1 cellular context compared by ENCODE assay signal in the genomic region with DNA sequence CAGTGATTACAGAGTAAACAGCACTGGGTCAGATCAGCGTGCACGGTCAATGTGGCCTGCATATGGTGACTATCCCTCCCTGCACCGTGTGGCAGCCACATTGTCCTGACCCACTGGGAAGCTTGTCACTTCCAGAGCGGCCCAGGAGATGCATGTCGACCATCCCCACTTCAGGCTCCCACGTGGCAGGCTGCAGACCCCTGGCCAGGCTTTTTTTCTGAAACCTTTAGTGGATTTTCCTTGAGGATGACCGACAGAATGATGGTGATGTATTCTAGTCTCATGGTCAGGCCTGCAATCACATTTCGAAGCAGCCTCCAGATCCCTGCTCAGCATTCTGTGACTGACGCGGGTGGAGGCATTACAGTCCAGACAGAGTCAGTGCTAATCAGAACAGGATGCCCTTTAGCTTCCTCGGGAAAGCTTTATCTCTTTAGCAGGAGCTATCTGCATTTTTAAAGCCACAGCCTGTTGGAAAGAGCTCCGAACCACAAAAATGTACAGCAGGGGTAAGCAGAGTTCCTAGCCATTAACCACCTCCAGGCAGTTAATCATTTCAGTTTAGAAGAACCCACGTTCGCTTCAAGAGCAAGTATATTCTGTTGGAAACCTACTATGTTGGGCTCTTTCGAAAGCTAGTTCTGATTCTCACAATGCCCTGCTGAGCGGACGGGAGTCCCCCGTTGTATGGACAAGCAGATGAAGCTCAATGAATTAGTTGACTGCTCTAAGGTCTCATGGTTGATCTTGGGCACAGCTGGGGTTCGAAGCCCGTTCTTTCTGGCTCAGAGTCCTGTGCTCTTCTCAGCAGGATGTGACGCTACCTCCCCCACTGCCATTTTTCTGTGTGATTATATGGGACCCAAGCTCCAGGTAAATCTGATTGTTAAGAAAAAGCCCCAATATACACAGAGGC.
TF ChIP-seq lines count a peak whose summit lies in the region.

No MANE protein-coding gene starts in this region.

TF ChIP-seq in K562, 482 proteins besides CTCF, POLR2A, EP300 and RAD21 (continued from another document and continues in another):
- TF ChIP-seq, protein P1, sequence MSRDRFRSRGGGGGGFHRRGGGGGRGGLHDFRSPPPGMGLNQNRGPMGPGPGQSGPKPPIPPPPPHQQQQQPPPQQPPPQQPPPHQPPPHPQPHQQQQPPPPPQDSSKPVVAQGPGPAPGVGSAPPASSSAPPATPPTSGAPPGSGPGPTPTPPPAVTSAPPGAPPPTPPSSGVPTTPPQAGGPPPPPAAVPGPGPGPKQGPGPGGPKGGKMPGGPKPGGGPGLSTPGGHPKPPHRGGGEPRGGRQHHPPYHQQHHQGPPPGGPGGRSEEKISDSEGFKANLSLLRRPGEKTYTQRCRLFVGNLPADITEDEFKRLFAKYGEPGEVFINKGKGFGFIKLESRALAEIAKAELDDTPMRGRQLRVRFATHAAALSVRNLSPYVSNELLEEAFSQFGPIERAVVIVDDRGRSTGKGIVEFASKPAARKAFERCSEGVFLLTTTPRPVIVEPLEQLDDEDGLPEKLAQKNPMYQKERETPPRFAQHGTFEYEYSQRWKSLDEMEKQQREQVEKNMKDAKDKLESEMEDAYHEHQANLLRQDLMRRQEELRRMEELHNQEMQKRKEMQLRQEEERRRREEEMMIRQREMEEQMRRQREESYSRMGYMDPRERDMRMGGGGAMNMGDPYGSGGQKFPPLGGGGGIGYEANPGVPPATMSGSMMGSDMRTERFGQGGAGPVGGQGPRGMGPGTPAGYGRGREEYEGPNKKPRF (IDR thresholded peaks at IDR 0.05; ENCODE audit: low read depth, low read length), result no peak
- TF ChIP-seq, protein P2, sequence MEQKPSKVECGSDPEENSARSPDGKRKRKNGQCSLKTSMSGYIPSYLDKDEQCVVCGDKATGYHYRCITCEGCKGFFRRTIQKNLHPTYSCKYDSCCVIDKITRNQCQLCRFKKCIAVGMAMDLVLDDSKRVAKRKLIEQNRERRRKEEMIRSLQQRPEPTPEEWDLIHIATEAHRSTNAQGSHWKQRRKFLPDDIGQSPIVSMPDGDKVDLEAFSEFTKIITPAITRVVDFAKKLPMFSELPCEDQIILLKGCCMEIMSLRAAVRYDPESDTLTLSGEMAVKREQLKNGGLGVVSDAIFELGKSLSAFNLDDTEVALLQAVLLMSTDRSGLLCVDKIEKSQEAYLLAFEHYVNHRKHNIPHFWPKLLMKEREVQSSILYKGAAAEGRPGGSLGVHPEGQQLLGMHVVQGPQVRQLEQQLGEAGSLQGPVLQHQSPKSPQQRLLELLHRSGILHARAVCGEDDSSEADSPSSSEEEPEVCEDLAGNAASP (IDR thresholded peaks at IDR 0.05), result no peak
- TF ChIP-seq SIRT6 (IDR thresholded peaks at IDR 0.05; ENCODE audit: low read depth, low read length) (no peak), ZNF212 (CRISPR knock-in tag; IDR thresholded peaks at IDR 0.05) (no peak), FOXJ3 (CRISPR knock-in tag; IDR thresholded peaks at IDR 0.05) (no peak), ZSCAN32 (CRISPR knock-in tag; IDR thresholded peaks at IDR 0.05) (no peak), ZNF263 (CRISPR knock-in tag; IDR thresholded peaks at IDR 0.05; ENCODE audit: borderline replicate concordance) (no peak), MYNN (IDR thresholded peaks at IDR 0.05) (no peak), MYNN (CRISPR knock-in tag; IDR thresholded peaks at IDR 0.05) (no peak), GTF2E2 (tag; IDR thresholded peaks at IDR 0.05) (no peak), HSF4 (CRISPR knock-in tag; IDR thresholded peaks at IDR 0.05; ENCODE audit: borderline replicate concordance) (no peak), ZNF764 (CRISPR knock-in tag; IDR thresholded peaks at IDR 0.05; ENCODE audit: low read depth) (no peak), CXXC5 (CRISPR knock-in tag; IDR thresholded peaks at IDR 0.05) (peak; percentile 65; the same call in 1 of the 2 replicates), MYBL2 (IDR thresholded peaks at IDR 0.05; ENCODE audit: low read depth) (no peak), MYBL2 (CRISPR knock-in tag; IDR thresholded peaks at IDR 0.05; ENCODE audit: borderline replicate concordance) (no peak), ZNF830 (CRISPR knock-in tag; IDR thresholded peaks at IDR 0.05) (0 out of 2 replicates have a peak, but pooled peaks have one; percentile 24), NFYB (IDR thresholded peaks at IDR 0.05; ENCODE audit: extremely low read depth, insufficient read length) (no peak), MTA2 (IDR thresholded peaks at IDR 0.05; ENCODE audit: low read depth) (peak; percentile 49), MAFK (IDR thresholded peaks at IDR 0.05; ENCODE audit: low read length) (peak; percentile 31), POLR2G (IDR thresholded peaks at IDR 0.05; ENCODE audit: low read depth, low read length) (no peak), NFE2L1 (tag; IDR thresholded peaks at IDR 0.05; ENCODE audit: borderline replicate concordance, low read depth) (no peak), TARDBP (IDR thresholded peaks at IDR 0.05) (no peak), ZNF586 (CRISPR knock-in tag; conservative IDR thresholded peaks at IDR 0.05) (no peak), GATA2 (CRISPR knock-in tag; IDR thresholded peaks at IDR 0.05) (peak; percentile 60; the same call in 1 of the 2 replicates), KDM2B (CRISPR knock-in tag; IDR thresholded peaks at IDR 0.05) (no peak), KLF1 (tag; IDR thresholded peaks at IDR 0.05) (no peak), ZNF24 (IDR thresholded peaks at IDR 0.05) (no peak), SOX6 (IDR thresholded peaks at IDR 0.05) (peak; percentile 58; the same call in 1 of the 2 replicates), CBFB (CRISPR knock-in tag; IDR thresholded peaks at IDR 0.05) (no peak), HNRNPUL1 (IDR thresholded peaks at IDR 0.05; ENCODE audit: low read length) (no peak), ZBTB8A (IDR thresholded peaks at IDR 0.05; ENCODE audit: partially characterized antibody) (no peak), MIER1 (IDR thresholded peaks at IDR 0.05; ENCODE audit: low read depth) (no peak), MEF2A (IDR thresholded peaks at IDR 0.05; ENCODE audit: control insufficient read depth, low read depth, low read length) (no peak), POLR2AphosphoS2 (IDR thresholded peaks at IDR 0.05; ENCODE audit: low read length) (no peak), NR3C1 (CRISPR knock-in tag; IDR thresholded peaks at IDR 0.05) (no peak)
- TF ChIP-seq, protein P3, sequence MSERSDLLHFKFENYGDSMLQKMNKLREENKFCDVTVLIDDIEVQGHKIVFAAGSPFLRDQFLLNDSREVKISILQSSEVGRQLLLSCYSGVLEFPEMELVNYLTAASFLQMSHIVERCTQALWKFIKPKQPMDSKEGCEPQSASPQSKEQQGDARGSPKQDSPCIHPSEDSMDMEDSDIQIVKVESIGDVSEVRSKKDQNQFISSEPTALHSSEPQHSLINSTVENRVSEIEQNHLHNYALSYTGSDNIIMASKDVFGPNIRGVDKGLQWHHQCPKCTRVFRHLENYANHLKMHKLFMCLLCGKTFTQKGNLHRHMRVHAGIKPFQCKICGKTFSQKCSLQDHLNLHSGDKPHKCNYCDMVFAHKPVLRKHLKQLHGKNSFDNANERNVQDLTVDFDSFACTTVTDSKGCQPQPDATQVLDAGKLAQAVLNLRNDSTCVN (CRISPR knock-in tag; IDR thresholded peaks at IDR 0.05), result no peak
- TF ChIP-seq, protein P4, sequence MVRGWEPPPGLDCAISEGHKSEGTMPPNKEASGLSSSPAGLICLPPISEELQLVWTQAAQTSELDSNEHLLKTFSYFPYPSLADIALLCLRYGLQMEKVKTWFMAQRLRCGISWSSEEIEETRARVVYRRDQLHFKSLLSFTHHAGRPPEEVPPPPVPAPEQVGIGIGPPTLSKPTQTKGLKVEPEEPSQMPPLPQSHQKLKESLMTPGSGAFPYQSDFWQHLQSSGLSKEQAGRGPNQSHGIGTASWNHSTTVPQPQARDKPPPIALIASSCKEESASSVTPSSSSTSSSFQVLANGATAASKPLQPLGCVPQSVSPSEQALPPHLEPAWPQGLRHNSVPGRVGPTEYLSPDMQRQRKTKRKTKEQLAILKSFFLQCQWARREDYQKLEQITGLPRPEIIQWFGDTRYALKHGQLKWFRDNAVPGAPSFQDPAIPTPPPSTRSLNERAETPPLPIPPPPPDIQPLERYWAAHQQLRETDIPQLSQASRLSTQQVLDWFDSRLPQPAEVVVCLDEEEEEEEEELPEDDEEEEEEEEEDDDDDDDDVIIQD (CRISPR knock-in tag; IDR thresholded peaks at IDR 0.05), result no peak
- TF ChIP-seq, protein P5, sequence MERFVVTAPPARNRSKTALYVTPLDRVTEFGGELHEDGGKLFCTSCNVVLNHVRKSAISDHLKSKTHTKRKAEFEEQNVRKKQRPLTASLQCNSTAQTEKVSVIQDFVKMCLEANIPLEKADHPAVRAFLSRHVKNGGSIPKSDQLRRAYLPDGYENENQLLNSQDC (CRISPR knock-in tag; IDR thresholded peaks at IDR 0.05), result no peak
- TF ChIP-seq, protein P6, sequence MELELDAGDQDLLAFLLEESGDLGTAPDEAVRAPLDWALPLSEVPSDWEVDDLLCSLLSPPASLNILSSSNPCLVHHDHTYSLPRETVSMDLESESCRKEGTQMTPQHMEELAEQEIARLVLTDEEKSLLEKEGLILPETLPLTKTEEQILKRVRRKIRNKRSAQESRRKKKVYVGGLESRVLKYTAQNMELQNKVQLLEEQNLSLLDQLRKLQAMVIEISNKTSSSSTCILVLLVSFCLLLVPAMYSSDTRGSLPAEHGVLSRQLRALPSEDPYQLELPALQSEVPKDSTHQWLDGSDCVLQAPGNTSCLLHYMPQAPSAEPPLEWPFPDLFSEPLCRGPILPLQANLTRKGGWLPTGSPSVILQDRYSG (tag; conservative IDR thresholded peaks at IDR 0.05; ENCODE audit: low read depth), result no peak
- TF ChIP-seq, protein P7, sequence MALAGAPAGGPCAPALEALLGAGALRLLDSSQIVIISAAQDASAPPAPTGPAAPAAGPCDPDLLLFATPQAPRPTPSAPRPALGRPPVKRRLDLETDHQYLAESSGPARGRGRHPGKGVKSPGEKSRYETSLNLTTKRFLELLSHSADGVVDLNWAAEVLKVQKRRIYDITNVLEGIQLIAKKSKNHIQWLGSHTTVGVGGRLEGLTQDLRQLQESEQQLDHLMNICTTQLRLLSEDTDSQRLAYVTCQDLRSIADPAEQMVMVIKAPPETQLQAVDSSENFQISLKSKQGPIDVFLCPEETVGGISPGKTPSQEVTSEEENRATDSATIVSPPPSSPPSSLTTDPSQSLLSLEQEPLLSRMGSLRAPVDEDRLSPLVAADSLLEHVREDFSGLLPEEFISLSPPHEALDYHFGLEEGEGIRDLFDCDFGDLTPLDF (CRISPR knock-in tag; IDR thresholded peaks at IDR 0.05), result no peak
- TF ChIP-seq, protein P8, sequence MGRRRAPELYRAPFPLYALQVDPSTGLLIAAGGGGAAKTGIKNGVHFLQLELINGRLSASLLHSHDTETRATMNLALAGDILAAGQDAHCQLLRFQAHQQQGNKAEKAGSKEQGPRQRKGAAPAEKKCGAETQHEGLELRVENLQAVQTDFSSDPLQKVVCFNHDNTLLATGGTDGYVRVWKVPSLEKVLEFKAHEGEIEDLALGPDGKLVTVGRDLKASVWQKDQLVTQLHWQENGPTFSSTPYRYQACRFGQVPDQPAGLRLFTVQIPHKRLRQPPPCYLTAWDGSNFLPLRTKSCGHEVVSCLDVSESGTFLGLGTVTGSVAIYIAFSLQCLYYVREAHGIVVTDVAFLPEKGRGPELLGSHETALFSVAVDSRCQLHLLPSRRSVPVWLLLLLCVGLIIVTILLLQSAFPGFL (CRISPR knock-in tag; IDR thresholded peaks at IDR 0.05), result no peak
- TF ChIP-seq, protein P9, sequence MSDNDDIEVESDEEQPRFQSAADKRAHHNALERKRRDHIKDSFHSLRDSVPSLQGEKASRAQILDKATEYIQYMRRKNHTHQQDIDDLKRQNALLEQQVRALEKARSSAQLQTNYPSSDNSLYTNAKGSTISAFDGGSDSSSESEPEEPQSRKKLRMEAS (CRISPR knock-in tag; IDR thresholded peaks at IDR 0.05), result no peak
- TF ChIP-seq, protein P10, sequence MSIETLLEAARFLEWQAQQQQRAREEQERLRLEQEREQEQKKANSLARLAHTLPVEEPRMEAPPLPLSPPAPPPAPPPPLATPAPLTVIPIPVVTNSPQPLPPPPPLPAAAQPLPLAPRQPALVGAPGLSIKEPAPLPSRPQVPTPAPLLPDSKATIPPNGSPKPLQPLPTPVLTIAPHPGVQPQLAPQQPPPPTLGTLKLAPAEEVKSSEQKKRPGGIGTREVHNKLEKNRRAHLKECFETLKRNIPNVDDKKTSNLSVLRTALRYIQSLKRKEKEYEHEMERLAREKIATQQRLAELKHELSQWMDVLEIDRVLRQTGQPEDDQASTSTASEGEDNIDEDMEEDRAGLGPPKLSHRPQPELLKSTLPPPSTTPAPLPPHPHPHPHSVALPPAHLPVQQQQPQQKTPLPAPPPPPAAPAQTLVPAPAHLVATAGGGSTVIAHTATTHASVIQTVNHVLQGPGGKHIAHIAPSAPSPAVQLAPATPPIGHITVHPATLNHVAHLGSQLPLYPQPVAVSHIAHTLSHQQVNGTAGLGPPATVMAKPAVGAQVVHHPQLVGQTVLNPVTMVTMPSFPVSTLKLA (conservative IDR thresholded peaks at IDR 0.05), result no peak
- TF ChIP-seq, protein P11, sequence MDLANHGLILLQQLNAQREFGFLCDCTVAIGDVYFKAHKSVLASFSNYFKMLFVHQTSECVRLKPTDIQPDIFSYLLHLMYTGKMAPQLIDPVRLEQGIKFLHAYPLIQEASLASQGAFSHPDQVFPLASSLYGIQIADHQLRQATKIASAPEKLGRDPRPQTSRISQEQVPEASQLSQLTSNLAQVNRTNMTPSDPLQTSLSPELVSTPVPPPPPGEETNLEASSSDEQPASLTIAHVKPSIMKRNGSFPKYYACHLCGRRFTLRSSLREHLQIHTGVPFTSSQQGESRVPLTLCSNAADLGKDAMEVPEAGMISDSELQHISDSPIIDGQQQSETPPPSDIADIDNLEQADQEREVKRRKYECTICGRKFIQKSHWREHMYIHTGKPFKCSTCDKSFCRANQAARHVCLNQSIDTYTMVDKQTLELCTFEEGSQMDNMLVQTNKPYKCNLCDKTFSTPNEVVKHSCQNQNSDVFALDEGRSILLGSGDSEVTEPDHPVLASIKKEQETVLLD (IDR thresholded peaks at IDR 0.05), result no peak
- TF ChIP-seq, protein P12, sequence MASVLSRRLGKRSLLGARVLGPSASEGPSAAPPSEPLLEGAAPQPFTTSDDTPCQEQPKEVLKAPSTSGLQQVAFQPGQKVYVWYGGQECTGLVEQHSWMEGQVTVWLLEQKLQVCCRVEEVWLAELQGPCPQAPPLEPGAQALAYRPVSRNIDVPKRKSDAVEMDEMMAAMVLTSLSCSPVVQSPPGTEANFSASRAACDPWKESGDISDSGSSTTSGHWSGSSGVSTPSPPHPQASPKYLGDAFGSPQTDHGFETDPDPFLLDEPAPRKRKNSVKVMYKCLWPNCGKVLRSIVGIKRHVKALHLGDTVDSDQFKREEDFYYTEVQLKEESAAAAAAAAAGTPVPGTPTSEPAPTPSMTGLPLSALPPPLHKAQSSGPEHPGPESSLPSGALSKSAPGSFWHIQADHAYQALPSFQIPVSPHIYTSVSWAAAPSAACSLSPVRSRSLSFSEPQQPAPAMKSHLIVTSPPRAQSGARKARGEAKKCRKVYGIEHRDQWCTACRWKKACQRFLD (CRISPR knock-in tag; IDR thresholded peaks at IDR 0.05), result peak; percentile 89
